Comparison of ENCODE assay signal across 15 cellular contexts in the genomic region with DNA sequence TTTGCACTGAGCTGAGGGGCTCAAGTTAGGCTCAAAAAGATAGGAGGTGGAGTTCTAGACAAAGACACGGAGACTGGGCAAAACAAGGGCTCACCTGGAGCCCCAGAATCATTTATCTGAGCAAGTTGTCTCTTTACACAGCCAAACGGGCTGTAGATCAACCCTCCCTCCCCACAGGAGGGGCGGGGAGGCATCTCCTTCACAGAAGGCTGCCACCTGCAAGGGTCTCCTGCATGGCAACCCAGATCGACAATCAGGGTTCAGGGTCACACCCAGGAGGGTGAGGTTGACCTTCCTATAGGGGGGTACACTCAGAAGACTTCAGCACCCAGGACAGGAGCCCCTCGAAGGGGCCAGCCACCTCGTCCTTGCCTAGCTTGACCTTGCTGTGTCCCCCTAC.
"Had no signal": no experiment of that assay in that cellular context is flagged by ENCODE, and none has a peak within 500 bp of the region (broad histone marks: within the 10 kb centered on the region; RNA-seq: fewer than 3 reads in every experiment).

No MANE protein-coding gene starts in this region.

- ATAC-seq: gastrocnemius medialis, heart right ventricle, left lobe of liver, pancreas, Right ventricle myocardium inferior had no signal

- DNase-seq: activated effector memory CD4-positive, alpha-beta T cell treated with Interleukin-2 at 50 U/mL for 16 hours; activated T-cell treated with anti-CD3 and anti-CD28 coated beads for 4 hours; caudate nucleus; effector CD8-positive, alpha-beta T cell; gastrocnemius medialis; heart right ventricle; islet precursor cell; pancreas; stimulated activated CD4-positive, alpha-beta T cell treated with anti-CD3 and anti-CD28 coated beads, Interleukin-15, amount 100 ng/mL, for 24 hours; stimulated activated CD4-positive, alpha-beta T cell treated with anti-CD3 and anti-CD28 coated beads, Interleukin-4, amount 100 ng/mL, for 24 hours; T-helper 1 cell; tibial artery had no signal

- H3K4me3 Mint-ChIP-seq: neural crest cell had no signal
